17 cellular contexts compared by ENCODE assay signal in the genomic region with DNA sequence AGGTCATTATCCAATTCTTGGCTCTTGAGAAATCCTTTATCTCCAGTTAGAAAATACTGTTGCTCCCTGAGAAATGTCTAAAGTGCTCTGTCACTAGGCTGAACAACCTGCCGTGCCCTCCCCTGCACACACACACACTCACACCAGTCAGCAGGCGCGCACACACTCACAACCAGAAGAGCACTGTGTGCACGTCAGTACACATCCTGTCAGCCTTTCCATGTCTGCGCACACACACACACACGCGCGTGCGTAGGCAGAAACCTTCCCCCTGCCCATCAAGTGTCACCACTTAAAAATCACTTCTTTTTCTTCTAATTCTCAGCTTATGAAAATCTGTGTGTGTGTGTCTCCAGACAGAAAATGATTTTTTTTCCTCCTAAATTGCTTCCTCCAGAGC.
DNase-seq lines count a peak whose midpoint lies in the region; ATAC-seq and TF ChIP-seq lines count a peak whose summit lies in the region.
"Had no signal": no experiment of that assay in that cellular context is flagged by ENCODE, and none has a peak within 500 bp of the region (broad histone marks: within the 10 kb centered on the region; RNA-seq: fewer than 3 reads in every experiment).

No MANE protein-coding gene starts in this region.

- no peak overlapping the region for H3K4me3 ChIP-seq in NB4 (ENCODE audit: low read depth, low read length)
- H3K4me3 ChIP-seq: spleen, tibial nerve had no signal

- no peak for TF ChIP-seq POLR2A in NB4 (IDR thresholded peaks at IDR 0.05; ENCODE audit: extremely low read depth, insufficient read length)

- intact Hi-C loops in Right ventricle myocardium superior (cut with DNase I), result loop anchor here (5.0 kb wide), 1 partner anchor 528 kb away; no protein-coding TSS in a partner anchor

- TF ChIP-seq CTCF in NB4 (IDR thresholded peaks at IDR 0.05; ENCODE audit: low read depth, low read length), result no peak

- ATAC-seq in Right ventricle myocardium superior (ENCODE audit: poor library complexity), result no peak
- no peak for ATAC-seq in HG03521 (IDR thresholded peaks at IDR 0.05; ENCODE audit: unreplicated experiment)

- DNase-seq in NB4 (ENCODE audit: low read depth) (peak; percentile 16), Right ventricle myocardium superior (no peak), NCI-H2107 treated with DMSO at 0.1 percent for 48 hours (lab: John Stamatoyannopoulos, UW; ENCODE audit: unreplicated experiment) (no peak)
- DNase-seq in activated CD4-positive, alpha-beta T cell treated with anti-CD3 and anti-CD28 coated beads for 48 hours, result peak; percentile 48
- DNase-seq in activated naive CD4-positive, alpha-beta T cell treated with anti-CD3 and anti-CD28 coated beads, Interleukin-2, amount 50 U/mL, for 16 hours, result peak; percentile 41
- DNase-seq in stimulated activated CD4-positive, alpha-beta T cell treated with anti-CD3 and anti-CD28 coated beads, Interleukin-4, amount 100 ng/mL, for 1 hour, result peak; percentile 25
- DNase-seq: activated effector memory CD4-positive, alpha-beta T cell treated with anti-CD3 and anti-CD28 coated beads, Interleukin-2, amount 50 U/mL, for 16 hours; aorta; cerebellar nuclear complex; DND-41; glutamatergic neuron; NCI-H187 treated with DMSO at 0.1 percent for 48 hours; NK-92 treated with Interleukin-12 subunit alpha and Interleukin-12 subunit beta, amount 100 ng/mL, for 24 hours; RPMI8226; spleen had no signal

Comparison
In these comparisons a context has a peak if more than half of its experiments do, and no peak if none do; other contexts are left out.
1. DNase-seq: peak in NB4 (single experiment), activated CD4-positive, alpha-beta T cell treated with anti-CD3 and anti-CD28 coated beads for 48 hours (single experiment), activated naive CD4-positive, alpha-beta T cell treated with anti-CD3 and anti-CD28 coated beads, Interleukin-2, amount 50 U/mL, for 16 hours (single experiment) and stimulated activated CD4-positive, alpha-beta T cell treated with anti-CD3 and anti-CD28 coated beads, Interleukin-4, amount 100 ng/mL, for 1 hour (single experiment); none in Right ventricle myocardium superior (single experiment) and NCI-H2107 treated with DMSO at 0.1 percent for 48 hours (single experiment).